8 cellular contexts compared by ENCODE assay signal in genomic region chr14:45083622-45083978, GRCh38. TPM values are rescaled to one million over a fixed set of nuclear protein-coding genes. Genes with fewer than 3 reads are reported as not detected.
DNase-seq lines count a peak whose midpoint lies in the region; ATAC-seq and TF ChIP-seq lines count a peak whose summit lies in the region.

No MANE protein-coding gene starts in this region.

- no peaks in the 10 kb centered on the region for H3K9me3 ChIP-seq in suprapubic skin

- no peak for TF ChIP-seq EP300 in suprapubic skin (IDR thresholded peaks at IDR 0.05)

- peak overlapping the region; percentile 52 for H3K27ac Mint-ChIP-seq in activated CD8-positive, alpha-beta memory T cell treated with anti-CD3 and anti-CD28 coated beads, Interleukin-2, amount 10 ng/mL, durations not matched to agents 7 days and 5 days
- H3K27ac Mint-ChIP-seq in activated CD4-positive, alpha-beta memory T cell treated with anti-CD3 and anti-CD28 coated beads, Interleukin-2, amount 10 ng/mL, durations not matched to agents 7 days and 5 days = peak overlapping the region; percentile 45

- no peak for TF ChIP-seq CTCF in suprapubic skin (IDR thresholded peaks at IDR 0.05)

- POLR2A ChIA-PET in activated CD4-positive, alpha-beta memory T cell treated with anti-CD3 and anti-CD28 coated beads, Interleukin-2, amount 10 ng/mL, durations not matched to agents 7 days and 5 days (lab: Charles Lee) = interaction anchor here (1.2 to 4.6 kb wide), 6 partner anchors 15 to 187 kb away, joined by 5 to 62 read pairs (median 10); partner anchors contain the start of genes FKBP3, KLHL28, MIS18BP1 and TOGARAM1

- no peaks in the 10 kb centered on the region for H3K36me3 ChIP-seq in suprapubic skin

- H3K4me3 ChIP-seq in suprapubic skin = peak overlapping the region; percentile 69

- peaks cover 41% of the 10 kb centered on the region for H3K4me1 ChIP-seq in suprapubic skin

- peak overlapping the region; percentile 91 for H3K27ac ChIP-seq in suprapubic skin

- peaks cover 5% of the 10 kb centered on the region for H3K36me3 Mint-ChIP-seq in activated CD8-positive, alpha-beta memory T cell treated with anti-CD3 and anti-CD28 coated beads, Interleukin-2, amount 10 ng/mL, durations not matched to agents 7 days and 5 days
- H3K36me3 Mint-ChIP-seq in activated CD4-positive, alpha-beta memory T cell treated with anti-CD3 and anti-CD28 coated beads, Interleukin-2, amount 10 ng/mL, durations not matched to agents 7 days and 5 days (ENCODE audit: low read depth) = peaks cover 14% of the 10 kb centered on the region

- ATAC-seq in activated CD8-positive, alpha-beta memory T cell treated with anti-CD3 and anti-CD28 coated beads, Interleukin-2, amount 10 ng/mL, durations not matched to agents 7 days and 5 days = no peak
- no peak for ATAC-seq in HG02970 (IDR thresholded peaks at IDR 0.05; ENCODE audit: low FRiP score, unreplicated experiment)
- no peak for ATAC-seq in HG02870 (IDR thresholded peaks at IDR 0.05; ENCODE audit: unreplicated experiment)

- 2% methylated on average over 7 of the region's 11 CpGs for WGBS in suprapubic skin

- H3K4me3 Mint-ChIP-seq in activated CD8-positive, alpha-beta memory T cell treated with anti-CD3 and anti-CD28 coated beads, Interleukin-2, amount 10 ng/mL, durations not matched to agents 7 days and 5 days = peak overlapping the region; percentile 96
- peak overlapping the region; percentile 95 for H3K4me3 Mint-ChIP-seq in activated CD4-positive, alpha-beta memory T cell treated with anti-CD3 and anti-CD28 coated beads, Interleukin-2, amount 10 ng/mL, durations not matched to agents 7 days and 5 days

- H3K27me3 Mint-ChIP-seq in activated CD8-positive, alpha-beta memory T cell treated with anti-CD3 and anti-CD28 coated beads, Interleukin-2, amount 10 ng/mL, durations not matched to agents 7 days and 5 days = no peaks in the 10 kb centered on the region
- no peaks in the 10 kb centered on the region for H3K27me3 Mint-ChIP-seq in activated CD4-positive, alpha-beta memory T cell treated with anti-CD3 and anti-CD28 coated beads, Interleukin-2, amount 10 ng/mL, durations not matched to agents 7 days and 5 days

- H3K27me3 ChIP-seq in suprapubic skin = no peaks in the 10 kb centered on the region

- peaks cover 41% of the 10 kb centered on the region for H3K4me1 Mint-ChIP-seq in activated CD8-positive, alpha-beta memory T cell treated with anti-CD3 and anti-CD28 coated beads, Interleukin-2, amount 10 ng/mL, durations not matched to agents 7 days and 5 days
- peaks cover 44% of the 10 kb centered on the region for H3K4me1 Mint-ChIP-seq in activated CD4-positive, alpha-beta memory T cell treated with anti-CD3 and anti-CD28 coated beads, Interleukin-2, amount 10 ng/mL, durations not matched to agents 7 days and 5 days

- CTCF ChIA-PET in activated CD8-positive, alpha-beta memory T cell treated with anti-CD3 and anti-CD28 coated beads, Interleukin-2, amount 10 ng/mL, durations not matched to agents 7 days and 5 days (lab: Charles Lee) = interaction anchor here (0.9 kb wide), 1 partner anchor 10 kb away, joined by 3 read pairs; no protein-coding TSS in a partner anchor
- CTCF ChIA-PET in activated CD4-positive, alpha-beta memory T cell treated with anti-CD3 and anti-CD28 coated beads, Interleukin-2, amount 10 ng/mL, durations not matched to agents 7 days and 5 days (lab: Charles Lee) = interaction anchor here (1.3 kb wide), 1 partner anchor 52 kb away, joined by 3 read pairs; the partner anchor contains the start of gene FANCM

- DNase-seq in activated CD8-positive, alpha-beta memory T cell treated with anti-CD3 and anti-CD28 coated beads, Interleukin-2, amount 10 ng/mL, durations not matched to agents 7 days and 5 days = no peak
- DNase-seq in activated CD8-positive, alpha-beta memory T cell treated with anti-CD3 and anti-CD28 coated beads, Interleukin-2, amount 50 U/mL, for 4 hours = no peak
- DNase-seq in activated CD4-positive, alpha-beta memory T cell treated with anti-CD3 and anti-CD28 coated beads, Interleukin-2, amount 10 ng/mL, durations not matched to agents 7 days and 5 days = no peak
- DNase-seq in inferior parietal cortex (ENCODE audit: extremely low spot score) = peak; percentile 40
- DNase-seq in suprapubic skin (ENCODE audit: low spot score in 2 of 2) = no peak
- DNase-seq in NCI-H526 treated with DMSO at 0.1 percent for 48 hours (lab: John Stamatoyannopoulos, UW) = no peak

- no peaks in the 10 kb centered on the region for H3K9me3 Mint-ChIP-seq in activated CD8-positive, alpha-beta memory T cell treated with anti-CD3 and anti-CD28 coated beads, Interleukin-2, amount 10 ng/mL, durations not matched to agents 7 days and 5 days (ENCODE audit: low read depth)
- H3K9me3 Mint-ChIP-seq in activated CD4-positive, alpha-beta memory T cell treated with anti-CD3 and anti-CD28 coated beads, Interleukin-2, amount 10 ng/mL, durations not matched to agents 7 days and 5 days = no peaks in the 10 kb centered on the region

- TF ChIP-seq POLR2A in suprapubic skin (IDR thresholded peaks at IDR 0.05) = no peak

RNA-seq across cellular contexts. Expression of gene PRPF39, which starts 0.3 kb away (rescaled TPM):
- total RNA-seq in activated CD8-positive, alpha-beta memory T cell treated with anti-CD3 and anti-CD28 coated beads, Interleukin-2, amount 10 ng/mL, durations not matched to agents 7 days and 5 days = 10 to 100 TPM; 47.6 to 49.0 TPM
- total RNA-seq in activated CD4-positive, alpha-beta memory T cell treated with anti-CD3 and anti-CD28 coated beads, Interleukin-2, amount 10 ng/mL, durations not matched to agents 7 days and 5 days = 10 to 100 TPM; 35.6 to 42.7 TPM
- total RNA-seq in suprapubic skin = 10 to 100 TPM; 37.4 to 99.4 (median 40.6) TPM

RNA-seq across cellular contexts. Expression of gene FKBP3, which starts 50.7 kb away (rescaled TPM):
- 10 to 100 TPM; 65.2 to 72.6 TPM for total RNA-seq in activated CD8-positive, alpha-beta memory T cell treated with anti-CD3 and anti-CD28 coated beads, Interleukin-2, amount 10 ng/mL, durations not matched to agents 7 days and 5 days
- 10 to 100 TPM; 54.9 to 57.7 TPM for total RNA-seq in activated CD4-positive, alpha-beta memory T cell treated with anti-CD3 and anti-CD28 coated beads, Interleukin-2, amount 10 ng/mL, durations not matched to agents 7 days and 5 days
- total RNA-seq in suprapubic skin = 10 to 100 TPM; 19.4 to 47.1 (median 22.0) TPM

RNA-seq across cellular contexts. Expression of gene FANCM, which starts 52.1 kb away (rescaled TPM):
- 10 to 100 TPM; 18.1 to 25.6 TPM for total RNA-seq in activated CD8-positive, alpha-beta memory T cell treated with anti-CD3 and anti-CD28 coated beads, Interleukin-2, amount 10 ng/mL, durations not matched to agents 7 days and 5 days
- total RNA-seq in activated CD4-positive, alpha-beta memory T cell treated with anti-CD3 and anti-CD28 coated beads, Interleukin-2, amount 10 ng/mL, durations not matched to agents 7 days and 5 days = 10 to 100 TPM; 12.7 to 13.3 TPM
- 10 to 100 TPM in 1 of 4 donors, 1 to 10 TPM in 3; 2.6 to 10.1 (median 6.4) TPM for total RNA-seq in suprapubic skin
